Comparison of ENCODE assay signal across 24 cellular contexts in the genomic region with DNA sequence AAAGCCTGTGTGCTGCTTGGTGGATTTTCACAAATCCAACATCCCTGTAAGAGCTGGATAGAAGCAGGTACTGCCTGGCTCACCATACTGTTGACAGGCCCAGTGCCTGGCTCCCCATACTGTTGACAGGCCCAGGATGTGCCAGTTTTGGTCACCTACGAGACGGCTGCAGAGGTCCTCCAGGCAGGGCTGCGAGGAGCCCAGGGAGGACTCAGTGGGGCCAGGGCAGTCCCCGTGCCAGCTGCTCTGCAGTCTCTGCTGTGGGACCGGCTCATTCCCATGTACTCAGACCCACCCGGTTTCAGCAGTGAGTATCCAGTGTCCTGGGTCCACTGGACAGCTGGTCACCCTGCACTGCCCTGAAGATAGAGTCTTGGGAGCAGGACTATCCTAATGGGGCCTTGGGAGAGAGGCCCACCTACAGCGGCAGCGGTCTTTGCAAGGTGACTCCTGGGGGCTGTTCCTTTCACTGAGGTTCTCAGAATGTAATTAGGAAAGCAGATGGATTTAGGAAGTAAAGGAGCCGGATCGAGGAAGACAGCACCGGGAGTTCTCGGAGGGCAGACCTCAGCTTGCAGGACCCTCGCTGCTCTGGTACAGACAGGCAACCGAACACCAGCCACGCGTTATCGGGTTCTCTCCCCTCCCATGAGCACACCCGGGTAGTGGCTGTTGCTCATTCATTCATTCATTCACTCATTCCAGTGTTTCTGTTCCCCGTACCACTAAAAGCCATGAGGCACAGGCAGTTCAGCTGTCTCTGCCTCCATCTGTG.
DNase-seq lines count a peak whose midpoint lies in the region; ATAC-seq, FAIRE-seq and TF ChIP-seq lines count a peak whose summit lies in the region.
"Had no signal": no experiment of that assay in that cellular context is flagged by ENCODE, and none has a peak within 500 bp of the region (broad histone marks: within the 10 kb centered on the region; RNA-seq: fewer than 3 reads in every experiment).

No MANE protein-coding gene starts in this region.

- DNase-seq in BE2C = peak; percentile 4
- no peak for DNase-seq in Panc1 (ENCODE audit: low read depth, low spot score)
- no peak for DNase-seq in H1 (ENCODE audit: low read depth in 1 of 2, low spot score in 2 of 2)
- DNase-seq in neural crest cell (ENCODE audit: low read depth, low spot score) = no peak
- DNase-seq in stimulated activated CD4-positive, alpha-beta T cell treated with anti-CD3 and anti-CD28 coated beads, Interleukin-15, amount 100 ng/mL, for 24 hours = no peak
- no peak for DNase-seq in brain microvascular endothelial cell
- DNase-seq: activated CD4-positive, alpha-beta T cell treated with anti-CD3 and anti-CD28 coated beads for 1 hour; activated CD8-positive, alpha-beta T cell treated with anti-CD3 and anti-CD28 coated beads for 36 hours; activated effector memory CD4-positive, alpha-beta T cell treated with Interleukin-2 at 50 U/mL for 16 hours; activated naive CD8-positive, alpha-beta T cell treated with anti-CD3 and anti-CD28 coated beads, Interleukin-2, amount 10 ng/mL, durations not matched to agents 7 days and 5 days; activated T-cell treated with anti-CD3 and anti-CD28 coated beads for 4 hours; C1 segment of cervical spinal cord; Calu3; gastrocnemius medialis; NK-92 treated with Interleukin-12 subunit alpha and Interleukin-12 subunit beta, amount 100 ng/mL, for 24 hours; stimulated activated naive CD8-positive, alpha-beta T cell treated with anti-CD3 and anti-CD28 coated beads, Interleukin-15, amount 100 ng/mL, for 72 hours; T-helper 1 cell; tibial artery had no signal

- no peaks in the 10 kb centered on the region for H3K9me3 Mint-ChIP-seq in neural crest cell
- H3K9me3 Mint-ChIP-seq: activated CD8-positive, alpha-beta T cell treated with anti-CD3 and anti-CD28 coated beads for 36 hours; activated naive CD8-positive, alpha-beta T cell treated with anti-CD3 and anti-CD28 coated beads, Interleukin-2, amount 10 ng/mL, durations not matched to agents 7 days and 5 days; stimulated activated naive CD8-positive, alpha-beta T cell treated with anti-CD3 and anti-CD28 coated beads, Interleukin-15, amount 100 ng/mL, for 72 hours had no signal

- peak overlapping the region; percentile 12; the same call in 1 of the 2 replicates for H4K8ac ChIP-seq in H1 (ENCODE audit: extremely low read depth, insufficient read depth, low read length)

- no peak overlapping the region for H4K5ac ChIP-seq in H1 (ENCODE audit: insufficient read length, low read depth, low read length)

- no peaks in the 10 kb centered on the region for H3K36me3 Mint-ChIP-seq in neural crest cell (ENCODE audit: low read depth)
- H3K36me3 Mint-ChIP-seq: activated naive CD8-positive, alpha-beta T cell treated with anti-CD3 and anti-CD28 coated beads, Interleukin-2, amount 10 ng/mL, durations not matched to agents 7 days and 5 days had no signal

- no peaks in the 10 kb centered on the region for H3K27me3 ChIP-seq in BE2C
- H3K27me3 ChIP-seq in Panc1 (ENCODE audit: control insufficient read depth, insufficient read depth, low read length) = no peaks in the 10 kb centered on the region
- no peaks in the 10 kb centered on the region for H3K27me3 ChIP-seq in H1 (replicated peaks in 1 of 4; ENCODE audit: control insufficient read depth in 3 of 4, extremely low read depth in 1 of 4, insufficient read depth in 3 of 4, low read length in 3 of 4)
- no peaks in the 10 kb centered on the region for H3K27me3 ChIP-seq in brain microvascular endothelial cell (replicated peaks)
- H3K27me3 ChIP-seq: colonic mucosa, gastrocnemius medialis had no signal

- no peak for TF ChIP-seq RAD21 in H1 (IDR thresholded peaks at IDR 0.05 in 1 of 2, conservative IDR thresholded peaks at IDR 0.05 in 1 of 2; ENCODE audit: low read depth in 2 of 2, low read length in 2 of 2)

- peak overlapping the region; percentile 46; the same call in 1 of the 2 replicates for H2BK5ac ChIP-seq in H1 (ENCODE audit: low read depth, low read length)

- no peak overlapping the region for H3K14ac ChIP-seq in H1 (ENCODE audit: insufficient read length)

- H2BK120ac ChIP-seq in H1 (replicated peaks; ENCODE audit: low read depth, low read length) = no peak overlapping the region

- H3K27me3 Mint-ChIP-seq in neural crest cell (ENCODE audit: low read depth) = no peaks in the 10 kb centered on the region
- H3K27me3 Mint-ChIP-seq: activated naive CD8-positive, alpha-beta T cell treated with anti-CD3 and anti-CD28 coated beads, Interleukin-2, amount 10 ng/mL, durations not matched to agents 7 days and 5 days had no signal

- H2BK20ac ChIP-seq in H1 (ENCODE audit: low read length) = no peak overlapping the region

- in situ Hi-C loops in Panc1 (cut with HindIII; ENCODE audit: low pct_unique_long_range_greater_than_20kb, low sequenced_read_pairs) = no loop called here
- in situ Hi-C loops in brain microvascular endothelial cell (cut with HindIII; ENCODE audit: low pct_ligation_motif_present, low sequenced_read_pairs) = no loop called here

- H3K4me3 ChIP-seq in BE2C (ENCODE audit: low read depth, low read length) = no peak overlapping the region
- H3K4me3 ChIP-seq in Panc1 (ENCODE audit: low read depth in 2 of 2, low read length in 2 of 2) = no peak overlapping the region
- H3K4me3 ChIP-seq in H1 (ENCODE audit: extremely low read depth in 1 of 4, insufficient read depth in 2 of 4, low read depth in 3 of 4, low read length in 4 of 4) = no peak overlapping the region
- no peak overlapping the region for H3K4me3 ChIP-seq in brain microvascular endothelial cell (ENCODE audit: low read depth, low read length)
- H3K4me3 ChIP-seq: colonic mucosa, gastrocnemius medialis, tibial artery had no signal

- H3K9ac ChIP-seq in H1 (replicated peaks in 1 of 4; ENCODE audit: extremely low read depth in 1 of 4, low read depth in 3 of 4, low read length in 3 of 4) = no peak overlapping the region; a peak in 1 of 7 replicates
- H3K9ac ChIP-seq: KMS-11 had no signal

- H2BK15ac ChIP-seq in H1 (ENCODE audit: low read length) = no peak overlapping the region

- H3K23ac ChIP-seq in H1 (ENCODE audit: insufficient read length) = no peak overlapping the region

- peaks cover 29% of the 10 kb centered on the region for H3K4me1 Mint-ChIP-seq in neural crest cell
- H3K4me1 Mint-ChIP-seq: activated naive CD8-positive, alpha-beta T cell treated with anti-CD3 and anti-CD28 coated beads, Interleukin-2, amount 10 ng/mL, durations not matched to agents 7 days and 5 days; stimulated activated naive CD8-positive, alpha-beta T cell treated with anti-CD3 and anti-CD28 coated beads, Interleukin-15, amount 100 ng/mL, for 72 hours had no signal

- TF ChIP-seq POLR2A in H1 (IDR thresholded peaks at IDR 0.05; ENCODE audit: control extremely low read depth in 1 of 2, low read depth in 2 of 2, low read length in 2 of 2) = no peak

- CTCF ChIA-PET in Panc1 (lab: Charles Lee) = interaction anchor here (0.5 to 1.0 kb wide), 4 partner anchors 9 to 1995 kb away, joined by 3 to 5 read pairs (median 4); no protein-coding TSS in a partner anchor
- CTCF ChIA-PET in H1 (lab: Charles Lee; ENCODE audit: partially characterized antibody) = interaction anchor here (0.6 to 12.0 kb wide), 19 partner anchors 9 to 252 kb away, joined by 3 to 150 read pairs (median 3); no protein-coding TSS in a partner anchor

- no peak for TF ChIP-seq EP300 in H1 (IDR thresholded peaks at IDR 0.05; ENCODE audit: borderline replicate concordance in 1 of 2, low read depth in 2 of 2, low read length in 2 of 2)

- H3K36me3 ChIP-seq in BE2C = no peaks in the 10 kb centered on the region
- no peaks in the 10 kb centered on the region for H3K36me3 ChIP-seq in Panc1 (ENCODE audit: control insufficient read depth, insufficient read depth, low read length)
- no peaks in the 10 kb centered on the region for H3K36me3 ChIP-seq in H1 (ENCODE audit: control insufficient read depth in 2 of 4, insufficient read depth in 4 of 4, low read length in 3 of 4)
- H3K36me3 ChIP-seq in brain microvascular endothelial cell (replicated peaks) = no peaks in the 10 kb centered on the region
- H3K36me3 ChIP-seq: colonic mucosa, gastrocnemius medialis, tibial artery had no signal

- H4K91ac ChIP-seq in H1 (replicated peaks; ENCODE audit: insufficient read length, low read length) = no peak overlapping the region

- H3K18ac ChIP-seq in H1 (ENCODE audit: extremely low read depth, low read length) = no peak overlapping the region; the same call in 1 of the 2 replicates

- POLR2A ChIA-PET in Panc1 (lab: Charles Lee) = no interaction called here
- POLR2A ChIA-PET in H1 (lab: Charles Lee; ENCODE audit: partially characterized antibody) = interaction anchor here (1.2 kb wide), 1 partner anchor 40 kb away, joined by 3 read pairs; no protein-coding TSS in a partner anchor

- H3K27ac ChIP-seq in Panc1 (ENCODE audit: low read length) = no peak overlapping the region
- no peak overlapping the region for H3K27ac ChIP-seq in H1 (ENCODE audit: low read depth, low read length)
- H3K27ac ChIP-seq in brain microvascular endothelial cell = no peak overlapping the region
- H3K27ac ChIP-seq: colonic mucosa, gastrocnemius medialis, KMS-11, tibial artery had no signal

- intact Hi-C loops in Panc1 (cut with micrococcal nuclease; ENCODE audit: unreplicated experiment) = no loop called here

- ATAC-seq in Panc1 = peak; percentile 4; the same call in 1 of the 2 replicates
- ATAC-seq in HG03159 (IDR thresholded peaks at IDR 0.05; ENCODE audit: unreplicated experiment) = no peak
- ATAC-seq in GM19395 (IDR thresholded peaks at IDR 0.05; ENCODE audit: unreplicated experiment) = no peak
- ATAC-seq: activated CD8-positive, alpha-beta T cell treated with anti-CD3 and anti-CD28 coated beads for 36 hours; gastrocnemius medialis; stimulated activated naive CD8-positive, alpha-beta T cell treated with anti-CD3 and anti-CD28 coated beads, Interleukin-15, amount 100 ng/mL, for 72 hours had no signal

- H3K4me1 ChIP-seq in BE2C (peaks cover 14% of the 10 kb centered on the region), Panc1 (ENCODE audit: control insufficient read depth, insufficient read depth, low read length) (no peaks in the 10 kb centered on the region), H1 (replicated peaks in 1 of 4; ENCODE audit: control insufficient read depth in 3 of 4, insufficient read depth in 4 of 4, low read length in 3 of 4) (peaks cover 0 to 12% (median 6%) of the 10 kb centered on the region in 4 experiments; a peak in 4 of 7 replicates)
- H3K4me1 ChIP-seq: colonic mucosa, gastrocnemius medialis, tibial artery had no signal

- H3K23me2 ChIP-seq in H1 (ENCODE audit: low read depth, low read length) = no peaks in the 10 kb centered on the region

- H2AFZ ChIP-seq in H1 (ENCODE audit: low read length) = no peak overlapping the region

- no peak overlapping the region for H3K4me2 ChIP-seq in H1 (ENCODE audit: insufficient read depth in 1 of 2, low read depth in 2 of 2, low read length in 2 of 2)
- H3K4me2 ChIP-seq: KMS-11 had no signal

- peak overlapping the region; percentile 50; the same call in 1 of the 2 replicates for H2BK12ac ChIP-seq in H1 (ENCODE audit: low read depth, low read length)

- H3K27ac Mint-ChIP-seq in neural crest cell (ENCODE audit: unreplicated experiment) = peak overlapping the region; percentile 46
- H3K27ac Mint-ChIP-seq: activated CD8-positive, alpha-beta T cell treated with anti-CD3 and anti-CD28 coated beads for 36 hours; activated naive CD8-positive, alpha-beta T cell treated with anti-CD3 and anti-CD28 coated beads, Interleukin-2, amount 10 ng/mL, durations not matched to agents 7 days and 5 days; stimulated activated naive CD8-positive, alpha-beta T cell treated with anti-CD3 and anti-CD28 coated beads, Interleukin-15, amount 100 ng/mL, for 72 hours had no signal

- FAIRE-seq in H1 (lab: Jason Lieb, UNC) = no peak
- FAIRE-seq: islet of Langerhans, RCC 7860 had no signal

- H3K4ac ChIP-seq in H1 (replicated peaks; ENCODE audit: insufficient read length, low read depth, low read length) = no peak overlapping the region

- BruUV-seq in Panc1 (replicated peaks; lab: Mats Ljungman, UMichigan) = no TSS peak

- H3K56ac ChIP-seq in H1 (replicated peaks; ENCODE audit: insufficient read length, low read depth, low read length) = no peak overlapping the region

- peaks cover 8% of the 10 kb centered on the region; the same call in 1 of the 2 replicates for H3K79me1 ChIP-seq in H1 (ENCODE audit: low read depth, low read length)

- peaks cover 3 to 9% of the 10 kb centered on the region in 2 experiments for H4K20me1 ChIP-seq in H1 (replicated peaks in 1 of 2; ENCODE audit: control insufficient read depth in 1 of 2, insufficient read depth in 2 of 2, low read length in 2 of 2)

- H3K9me3 ChIP-seq in BE2C (no peaks in the 10 kb centered on the region), Panc1 (ENCODE audit: control insufficient read depth, insufficient read depth, low read depth, low read length) (no peaks in the 10 kb centered on the region), H1 (ENCODE audit: insufficient read depth in 2 of 2, low read depth in 1 of 2, low read length in 1 of 2) (no peaks in the 10 kb centered on the region)
- H3K9me3 ChIP-seq: colonic mucosa, gastrocnemius medialis, tibial artery had no signal

- WGBS in H1 (ENCODE audit: extremely low coverage in 1 of 2, insufficient coverage in 1 of 2, insufficient read length in 1 of 2, insufficient replicate concordance in 2 of 2, low coverage in 1 of 2, low lambda C conversion rate in 2 of 2, missing lambda C conversion rate in 1 of 2), 2 experiments = 95% methylated on average over 18 of the region's 19 CpGs; no CpG with 5 or more reads in 1 of the 2 experiments

- 0 out of 2 replicates have a peak overlapping the region, but pooled peaks have one; percentile 18 for H2AK5ac ChIP-seq in H1 (ENCODE audit: low read depth, low read length)

- no peak for TF ChIP-seq CTCF in BE2C (IDR thresholded peaks at IDR 0.05; ENCODE audit: low read depth, low read length)
- no peak for TF ChIP-seq CTCF in Panc1 (IDR thresholded peaks at IDR 0.05)
- TF ChIP-seq CTCF in H1 (IDR thresholded peaks at IDR 0.05; ENCODE audit: control extremely low read depth in 1 of 3, insufficient read depth in 1 of 3, low read depth in 1 of 3, low read length in 3 of 3) = no peak
- TF ChIP-seq CTCF in neural crest cell (conservative IDR thresholded peaks at IDR 0.05) = no peak
- no peak for TF ChIP-seq CTCF in brain microvascular endothelial cell (IDR thresholded peaks at IDR 0.05; ENCODE audit: low read depth, low read length, missing control alignments)

- H3K4me3 Mint-ChIP-seq in neural crest cell = no peak overlapping the region
- H3K4me3 Mint-ChIP-seq: activated CD8-positive, alpha-beta T cell treated with anti-CD3 and anti-CD28 coated beads for 36 hours; activated naive CD8-positive, alpha-beta T cell treated with anti-CD3 and anti-CD28 coated beads, Interleukin-2, amount 10 ng/mL, durations not matched to agents 7 days and 5 days; stimulated activated naive CD8-positive, alpha-beta T cell treated with anti-CD3 and anti-CD28 coated beads, Interleukin-15, amount 100 ng/mL, for 72 hours had no signal

- no peaks in the 10 kb centered on the region for H3K79me2 ChIP-seq in H1 (ENCODE audit: control insufficient read depth in 1 of 2, insufficient read depth in 2 of 2, low read length in 2 of 2)
